In genomic region chr9:135990468-135991429, GRCh38 we compare ENCODE assay signal across 9 cellular contexts. TPM values are rescaled to one million over a fixed set of nuclear protein-coding genes. Genes with fewer than 3 reads are reported as not detected.
DNase-seq lines count a peak whose midpoint lies in the region; ATAC-seq and TF ChIP-seq lines count a peak whose summit lies in the region.
"Had no signal": no experiment of that assay in that cellular context is flagged by ENCODE, and none has a peak within 500 bp of the region (broad histone marks: within the 10 kb centered on the region; RNA-seq: fewer than 3 reads in every experiment).

No MANE protein-coding gene starts in this region.

- DNase-seq in Daoy (ENCODE audit: low read depth) = peak; percentile 76
- peak; percentile 21 for DNase-seq in NCI-H1092 treated with DMSO at 0.1 percent for 48 hours (lab: John Stamatoyannopoulos, UW)
- peak; percentile 66 for DNase-seq in activated CD4-positive, alpha-beta memory T cell treated with anti-CD3 and anti-CD28 coated beads for 36 hours
- no peak for DNase-seq in amniotic stem cell (lab: John Stamatoyannopoulos, UW)
- no peak for DNase-seq in NK-92 treated with Interleukin-12 subunit alpha and Interleukin-12 subunit beta, amount 100 ng/mL, for 24 hours (lab: John Stamatoyannopoulos, UW)

- ATAC-seq in HG03342 (IDR thresholded peaks at IDR 0.05; ENCODE audit: unreplicated experiment) = no peak

- H3K4me3 ChIP-seq in endocrine pancreas (ENCODE audit: control insufficient read depth, insufficient read depth, low read length) = no peak overlapping the region
- no peak overlapping the region for H3K4me3 ChIP-seq in neutrophil (ENCODE audit: low read depth in 1 of 2, low read length in 1 of 2)

- POLR2A ChIA-PET in activated CD4-positive, alpha-beta memory T cell treated with anti-CD3 and anti-CD28 coated beads for 36 hours (lab: Charles Lee) = no interaction called here

- H3K9me3 Mint-ChIP-seq in activated CD4-positive, alpha-beta memory T cell treated with anti-CD3 and anti-CD28 coated beads for 36 hours = no peaks in the 10 kb centered on the region
- H3K9me3 Mint-ChIP-seq: IgD-negative memory B cell had no signal

- no peak for TF ChIP-seq CTCF in neutrophil (IDR thresholded peaks at IDR 0.05)

- H3K4me1 ChIP-seq in endocrine pancreas (ENCODE audit: control insufficient read depth, insufficient read depth, low read length) = no peaks in the 10 kb centered on the region
- H3K4me1 ChIP-seq in neutrophil (ENCODE audit: control insufficient read depth in 1 of 2, insufficient read depth in 1 of 2, low read depth in 1 of 2, low read length in 1 of 2) = peaks cover 29 to 44% of the 10 kb centered on the region in 2 experiments

- H3K27me3 ChIP-seq in endocrine pancreas (ENCODE audit: control insufficient read depth, insufficient read depth, low read length) (no peaks in the 10 kb centered on the region), neutrophil (peaks cover 46% of the 10 kb centered on the region)

- H3K4me1 Mint-ChIP-seq in activated CD4-positive, alpha-beta memory T cell treated with anti-CD3 and anti-CD28 coated beads for 36 hours (ENCODE audit: low read depth) = peaks cover 17% of the 10 kb centered on the region

- no peaks in the 10 kb centered on the region for H3K36me3 Mint-ChIP-seq in activated CD4-positive, alpha-beta memory T cell treated with anti-CD3 and anti-CD28 coated beads for 36 hours
- H3K36me3 Mint-ChIP-seq: IgD-negative memory B cell had no signal

- no peaks in the 10 kb centered on the region for H3K9me3 ChIP-seq in endocrine pancreas (ENCODE audit: control insufficient read depth, low read length)
- no peaks in the 10 kb centered on the region for H3K9me3 ChIP-seq in neutrophil

- peak overlapping the region; percentile 4 for H3K9ac ChIP-seq in endocrine pancreas (ENCODE audit: control insufficient read depth, insufficient read depth, low read length)

- CTCF ChIA-PET in activated CD4-positive, alpha-beta memory T cell treated with anti-CD3 and anti-CD28 coated beads for 36 hours (lab: Charles Lee) = interaction anchor here (0.7 to 1.2 kb wide), 2 partner anchors 99 to 131 kb away, joined by 3 to 4 read pairs; no protein-coding TSS in a partner anchor

- intact Hi-C loops in activated CD4-positive, alpha-beta memory T cell treated with anti-CD3 and anti-CD28 coated beads for 36 hours (cut with micrococcal nuclease) = no loop called here

- H3K27ac Mint-ChIP-seq in activated CD4-positive, alpha-beta memory T cell treated with anti-CD3 and anti-CD28 coated beads for 36 hours = no peak overlapping the region
- H3K27ac Mint-ChIP-seq: IgD-negative memory B cell had no signal

- no peaks in the 10 kb centered on the region for H3K27me3 Mint-ChIP-seq in activated CD4-positive, alpha-beta memory T cell treated with anti-CD3 and anti-CD28 coated beads for 36 hours

- H3K36me3 ChIP-seq in endocrine pancreas (ENCODE audit: control insufficient read depth, insufficient read depth, low read length) = no peaks in the 10 kb centered on the region
- no peaks in the 10 kb centered on the region for H3K36me3 ChIP-seq in neutrophil

- H3K27ac ChIP-seq in neutrophil = peak overlapping the region; percentile 31

- H3K4me3 Mint-ChIP-seq in activated CD4-positive, alpha-beta memory T cell treated with anti-CD3 and anti-CD28 coated beads for 36 hours = no peak overlapping the region

RNA-seq across cellular contexts. Expression of gene UBAC1, which starts 29.6 kb away (rescaled TPM):
- 63.1 and 66.3 TPM in 2 replicates for total RNA-seq in Daoy (2014; rRNA removed; shearing (Covaris generic))
- 10 to 100 TPM; 41.3 to 42.0 TPM for total RNA-seq in activated CD4-positive, alpha-beta memory T cell treated with anti-CD3 and anti-CD28 coated beads for 36 hours

Comparison
In these comparisons a context has a peak if more than half of its experiments do, and no peak if none do; other contexts are left out.
1. DNase-seq: peak in Daoy (single experiment), NCI-H1092 treated with DMSO at 0.1 percent for 48 hours (single experiment) and activated CD4-positive, alpha-beta memory T cell treated with anti-CD3 and anti-CD28 coated beads for 36 hours (single experiment); none in amniotic stem cell (single experiment) and NK-92 treated with Interleukin-12 subunit alpha and Interleukin-12 subunit beta, amount 100 ng/mL, for 24 hours (single experiment).